In genomic region chr2:71620116-71620515, GRCh38 we compare ENCODE assay signal across 1 cellular context.
TF ChIP-seq lines count a peak whose summit lies in the region.

No MANE protein-coding gene starts in this region.

TF ChIP-seq in HepG2, 621 proteins besides CTCF, POLR2A, EP300 and RAD21 (continued from another document):
- TF ChIP-seq MNT (IDR thresholded peaks at IDR 0.05) (0 out of 2 replicates have a peak, but pooled peaks have one; percentile 27), ZNF788 (CRISPR knock-in tag; IDR thresholded peaks at IDR 0.05; ENCODE audit: borderline replicate concordance) (no peak)
TF ChIP-seq in HepG2: peak in this region for 1.
